ENCODE assay signal across 1 cellular context in genomic region chr2:197453914-197454398, GRCh38.
TF ChIP-seq lines count a peak whose summit lies in the region.

No MANE protein-coding gene starts in this region.

TF ChIP-seq in HepG2, 621 proteins besides CTCF, POLR2A, EP300 and RAD21 (continued from another document and continues in another):
- TF ChIP-seq, protein P1, sequence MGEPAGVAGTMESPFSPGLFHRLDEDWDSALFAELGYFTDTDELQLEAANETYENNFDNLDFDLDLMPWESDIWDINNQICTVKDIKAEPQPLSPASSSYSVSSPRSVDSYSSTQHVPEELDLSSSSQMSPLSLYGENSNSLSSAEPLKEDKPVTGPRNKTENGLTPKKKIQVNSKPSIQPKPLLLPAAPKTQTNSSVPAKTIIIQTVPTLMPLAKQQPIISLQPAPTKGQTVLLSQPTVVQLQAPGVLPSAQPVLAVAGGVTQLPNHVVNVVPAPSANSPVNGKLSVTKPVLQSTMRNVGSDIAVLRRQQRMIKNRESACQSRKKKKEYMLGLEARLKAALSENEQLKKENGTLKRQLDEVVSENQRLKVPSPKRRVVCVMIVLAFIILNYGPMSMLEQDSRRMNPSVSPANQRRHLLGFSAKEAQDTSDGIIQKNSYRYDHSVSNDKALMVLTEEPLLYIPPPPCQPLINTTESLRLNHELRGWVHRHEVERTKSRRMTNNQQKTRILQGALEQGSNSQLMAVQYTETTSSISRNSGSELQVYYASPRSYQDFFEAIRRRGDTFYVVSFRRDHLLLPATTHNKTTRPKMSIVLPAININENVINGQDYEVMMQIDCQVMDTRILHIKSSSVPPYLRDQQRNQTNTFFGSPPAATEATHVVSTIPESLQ (CRISPR knock-in tag; conservative IDR thresholded peaks at IDR 0.05) = no peak
- TF ChIP-seq ZNF552 (CRISPR knock-in tag; IDR thresholded peaks at IDR 0.05; ENCODE audit: borderline replicate concordance) (no peak), ZNF615 (CRISPR knock-in tag; IDR thresholded peaks at IDR 0.05; ENCODE audit: borderline replicate concordance) (peak; percentile 19; the same call in 1 of the 2 replicates), GMEB2 (CRISPR knock-in tag; IDR thresholded peaks at IDR 0.05; ENCODE audit: low read depth) (no peak), AGO1 (IDR thresholded peaks at IDR 0.05; ENCODE audit: low read depth, low read length, poor library complexity, severe bottlenecking) (no peak), ZNF768 (CRISPR knock-in tag; IDR thresholded peaks at IDR 0.05) (no peak), GABPA (IDR thresholded peaks at IDR 0.05; ENCODE audit: low read depth, low read length) (no peak), GABPA (CRISPR knock-in tag; IDR thresholded peaks at IDR 0.05; ENCODE audit: low read depth) (peak; percentile 81; the same call in 1 of the 2 replicates), ZNF143 (CRISPR knock-in tag; IDR thresholded peaks at IDR 0.05) (no peak), ZNF75D (CRISPR knock-in tag; IDR thresholded peaks at IDR 0.05; ENCODE audit: borderline replicate concordance) (peak; percentile 17; the same call in 1 of the 2 replicates), POLR2AphosphoS5 (IDR thresholded peaks at IDR 0.05; ENCODE audit: low read depth, low read length) (peak; percentile 47; the same call in 1 of the 2 replicates), EEA1 (CRISPR knock-in tag; IDR thresholded peaks at IDR 0.05; ENCODE audit: borderline replicate concordance) (no peak), SIN3B (IDR thresholded peaks at IDR 0.05; ENCODE audit: low read length) (no peak; the same call in 1 of the 2 replicates), SP5 (CRISPR knock-in tag; IDR thresholded peaks at IDR 0.05; ENCODE audit: borderline replicate concordance, low read depth) (peak; percentile 46; the same call in 1 of the 2 replicates), ELK4 (CRISPR knock-in tag; IDR thresholded peaks at IDR 0.05; ENCODE audit: borderline replicate concordance) (no peak), EHMT2 (IDR thresholded peaks at IDR 0.05; ENCODE audit: borderline replicate concordance, low read depth, low read length) (peak; percentile 49; the same call in 1 of the 2 replicates), ZNF709 (CRISPR knock-in tag; IDR thresholded peaks at IDR 0.05) (no peak), ZNF124 (CRISPR knock-in tag; IDR thresholded peaks at IDR 0.05) (0 out of 2 replicates have a peak, but pooled peaks have one; percentile 50), TBX2 (CRISPR knock-in tag; IDR thresholded peaks at IDR 0.05; ENCODE audit: borderline replicate concordance) (peak; percentile 21; the same call in 1 of the 2 replicates), MXI1 (IDR thresholded peaks at IDR 0.05; ENCODE audit: borderline replicate concordance, low read depth, low read length) (peak; percentile 20; the same call in 1 of the 3 replicates), SMAD1 (CRISPR knock-in tag; IDR thresholded peaks at IDR 0.05; ENCODE audit: borderline replicate concordance, low read depth) (no peak), PITX1 (CRISPR knock-in tag; IDR thresholded peaks at IDR 0.05) (peak; percentile 46; the same call in 1 of the 2 replicates), NR0B2 (CRISPR knock-in tag; IDR thresholded peaks at IDR 0.05) (0 out of 2 replicates have a peak, but pooled peaks have one; percentile 4), TFAP4 (IDR thresholded peaks at IDR 0.05; ENCODE audit: borderline replicate concordance, low read depth) (peak; percentile 36; the same call in 1 of the 2 replicates), ESRRA (CRISPR knock-in tag; IDR thresholded peaks at IDR 0.05; ENCODE audit: low read depth) (no peak), LBX2 (CRISPR knock-in tag; IDR thresholded peaks at IDR 0.05; ENCODE audit: borderline replicate concordance) (no peak), GZF1 (CRISPR knock-in tag; IDR thresholded peaks at IDR 0.05) (peak; percentile 23; the same call in 1 of the 2 replicates), CSRNP1 (CRISPR knock-in tag; IDR thresholded peaks at IDR 0.05) (no peak), KMT2B (CRISPR knock-in tag; IDR thresholded peaks at IDR 0.05) (peak; percentile 79; the same call in 1 of the 2 replicates), ZNF749 (CRISPR knock-in tag; IDR thresholded peaks at IDR 0.05; ENCODE audit: borderline replicate concordance) (peak; percentile 68), CENPBD1 (CRISPR knock-in tag; IDR thresholded peaks at IDR 0.05; ENCODE audit: borderline replicate concordance, low read depth) (0 out of 2 replicates have a peak, but pooled peaks have one; percentile 86), FOXO1 (CRISPR knock-in tag; IDR thresholded peaks at IDR 0.05) (no peak), KDM5A (IDR thresholded peaks at IDR 0.05; ENCODE audit: borderline replicate concordance, low read length) (peak; percentile 53; the same call in 1 of the 2 replicates), ZMAT3 (CRISPR knock-in tag; conservative IDR thresholded peaks at IDR 0.05) (0 out of 2 replicates have a peak, but pooled peaks have one; percentile 19), AFF4 (CRISPR knock-in tag; IDR thresholded peaks at IDR 0.05) (0 out of 2 replicates have a peak, but pooled peaks have one; percentile 52), TFDP2 (CRISPR knock-in tag; IDR thresholded peaks at IDR 0.05) (no peak), ATF5 (CRISPR knock-in tag; IDR thresholded peaks at IDR 0.05; ENCODE audit: low read depth) (no peak), ZNF543 (CRISPR knock-in tag; IDR thresholded peaks at IDR 0.05) (no peak), ZSCAN31 (CRISPR knock-in tag; IDR thresholded peaks at IDR 0.05; ENCODE audit: low read depth) (peak; percentile 79; the same call in 1 of the 2 replicates), MZF1 (CRISPR knock-in tag; IDR thresholded peaks at IDR 0.05; ENCODE audit: borderline replicate concordance) (0 out of 2 replicates have a peak, but pooled peaks have one; percentile 44)
- TF ChIP-seq, protein P2, sequence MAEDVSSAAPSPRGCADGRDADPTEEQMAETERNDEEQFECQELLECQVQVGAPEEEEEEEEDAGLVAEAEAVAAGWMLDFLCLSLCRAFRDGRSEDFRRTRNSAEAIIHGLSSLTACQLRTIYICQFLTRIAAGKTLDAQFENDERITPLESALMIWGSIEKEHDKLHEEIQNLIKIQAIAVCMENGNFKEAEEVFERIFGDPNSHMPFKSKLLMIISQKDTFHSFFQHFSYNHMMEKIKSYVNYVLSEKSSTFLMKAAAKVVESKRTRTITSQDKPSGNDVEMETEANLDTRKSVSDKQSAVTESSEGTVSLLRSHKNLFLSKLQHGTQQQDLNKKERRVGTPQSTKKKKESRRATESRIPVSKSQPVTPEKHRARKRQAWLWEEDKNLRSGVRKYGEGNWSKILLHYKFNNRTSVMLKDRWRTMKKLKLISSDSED (CRISPR knock-in tag; IDR thresholded peaks at IDR 0.05) = no peak
- TF ChIP-seq, protein P3, sequence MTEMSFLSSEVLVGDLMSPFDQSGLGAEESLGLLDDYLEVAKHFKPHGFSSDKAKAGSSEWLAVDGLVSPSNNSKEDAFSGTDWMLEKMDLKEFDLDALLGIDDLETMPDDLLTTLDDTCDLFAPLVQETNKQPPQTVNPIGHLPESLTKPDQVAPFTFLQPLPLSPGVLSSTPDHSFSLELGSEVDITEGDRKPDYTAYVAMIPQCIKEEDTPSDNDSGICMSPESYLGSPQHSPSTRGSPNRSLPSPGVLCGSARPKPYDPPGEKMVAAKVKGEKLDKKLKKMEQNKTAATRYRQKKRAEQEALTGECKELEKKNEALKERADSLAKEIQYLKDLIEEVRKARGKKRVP (CRISPR knock-in tag; IDR thresholded peaks at IDR 0.05) = peak in 1 of 2 experiments; percentile 3; a peak in 1 of 4 replicates
